ENCODE assay signal across 22 cellular contexts in the genomic region with DNA sequence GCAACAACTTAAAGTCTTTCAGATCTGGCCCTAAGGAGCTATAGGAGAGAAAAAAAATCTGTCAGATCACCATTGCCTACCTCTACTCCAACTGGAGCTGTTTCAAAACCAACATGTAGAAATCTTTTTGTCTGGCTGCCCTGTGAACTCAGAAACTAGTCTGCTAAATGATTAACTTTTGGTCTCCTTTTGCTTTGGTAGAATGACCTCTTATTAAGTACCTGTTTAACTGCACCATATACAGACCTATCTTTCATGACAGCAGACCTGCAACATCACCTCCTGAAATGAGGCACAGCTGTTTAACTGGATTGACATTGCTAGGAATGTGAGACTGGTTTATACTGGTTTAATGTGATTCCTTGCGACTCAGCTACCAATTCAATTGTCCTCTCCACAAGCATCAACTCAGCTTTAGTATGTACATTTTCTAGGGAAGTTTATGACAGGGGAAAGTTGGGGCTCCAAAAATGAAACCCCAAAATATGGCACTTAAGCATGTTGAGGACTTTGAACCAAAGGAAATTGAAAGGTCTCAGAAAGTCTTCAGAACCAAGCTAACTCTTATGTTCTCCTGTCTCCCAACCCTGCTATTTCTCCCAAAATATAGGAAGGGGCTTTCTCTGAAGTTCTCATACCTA. TPM values are rescaled to one million over a fixed set of nuclear protein-coding genes. Genes with fewer than 3 reads are reported as not detected.
A peak's percentile ranks its signal among the peaks of the same experiment; 100 is the strongest.
DNase-seq lines count a peak whose midpoint lies in the region; ATAC-seq and TF ChIP-seq lines count a peak whose summit lies in the region.
"Had no signal": no experiment of that assay in that cellular context is flagged by ENCODE, and none has a peak within 500 bp of the region (broad histone marks: within the 10 kb centered on the region; RNA-seq: fewer than 3 reads in every experiment).

No MANE protein-coding gene starts in this region.

- H3K4me1 Mint-ChIP-seq in activated T-helper 2 cell treated with anti-CD3 and anti-CD28 coated beads, Interferon-gamma antibody, Interleukin-2, Interleukin-4, amounts not matched to agents 10 μg/mL and 5 μg/mL and 100 μg/mL, durations not matched to agents 14 hours and 24 hours and 36 hours (ENCODE audit: low read depth) = no peaks in the 10 kb centered on the region
- H3K4me1 Mint-ChIP-seq: CD4-positive, CD25-positive, alpha-beta regulatory T cell; neural progenitor cell had no signal

- WGBS in lung, 2 donors = 76 to 93% methylated on average over 1 of the region's 1 CpG

- H3K27ac Mint-ChIP-seq in activated T-helper 2 cell treated with anti-CD3 and anti-CD28 coated beads, Interferon-gamma antibody, Interleukin-2, Interleukin-4, amounts not matched to agents 10 μg/mL and 5 μg/mL and 100 μg/mL, durations not matched to agents 14 hours and 24 hours and 36 hours = no peak overlapping the region
- H3K27ac Mint-ChIP-seq: activated naive CD4-positive, alpha-beta T cell treated with anti-CD3 and anti-CD28 coated beads for 36 hours; CD4-positive, CD25-positive, alpha-beta regulatory T cell; neural progenitor cell; stimulated activated naive CD8-positive, alpha-beta T cell treated with anti-CD3 and anti-CD28 coated beads, Interleukin-15, Interleukin-2, amounts not matched to agents 100 ng/mL and 50 ng/mL, for 24 hours had no signal

- DNase-seq in ACHN = peak; percentile 29
- DNase-seq in HT-29 (ENCODE audit: low spot score) = peak; percentile 76
- peak; percentile 54 for DNase-seq in epithelial cell of proximal tubule (ENCODE audit: low read depth)
- DNase-seq in lung (ENCODE audit: low spot score) = no peak
- DNase-seq in activated T-helper 2 cell treated with anti-CD3 and anti-CD28 coated beads, Interferon-gamma antibody, Interleukin-2, Interleukin-4, amounts not matched to agents 10 μg/mL and 5 μg/mL and 100 μg/mL, durations not matched to agents 14 hours and 24 hours and 36 hours (ENCODE audit: low spot score) = no peak
- no peak for DNase-seq in activated gamma-delta T cell treated with Interleukin-2 at 50 U/mL for 16 hours
- DNase-seq in posterior vena cava (ENCODE audit: low spot score) = no peak
- DNase-seq: activated CD4-positive, alpha-beta T cell treated with anti-CD3 and anti-CD28 coated beads, Interleukin-2, amount 50 U/mL, for 1 hour; activated naive CD4-positive, alpha-beta T cell treated with anti-CD3 and anti-CD28 coated beads for 36 hours; CD4-positive, CD25-positive, alpha-beta regulatory T cell; gastrocnemius medialis; KG1; NCI-H1092; NCI-H774; PC-3; uterus had no signal

- intact Hi-C loops in activated T-helper 2 cell treated with anti-CD3 and anti-CD28 coated beads, Interferon-gamma antibody, Interleukin-2, Interleukin-4, amounts not matched to agents 10 μg/mL and 5 μg/mL and 100 μg/mL, durations not matched to agents 14 hours and 24 hours and 36 hours (cut with micrococcal nuclease) = loop anchor here (10.0 kb wide), 1 partner anchor 85 kb away; no protein-coding TSS in a partner anchor
- intact Hi-C loops in posterior vena cava (cut with DNase I) = no loop called here

- H3K27ac ChIP-seq in lung (ENCODE audit: low read depth in 1 of 2, low read length in 1 of 2) = no peak overlapping the region
- H3K27ac ChIP-seq: ascending aorta, gastrocnemius medialis, neural progenitor cell, SK-N-MC, uterus had no signal

- H3K36me3 ChIP-seq in lung (ENCODE audit: control insufficient read depth in 2 of 2, insufficient read depth in 2 of 2, low read length in 2 of 2) = no peaks in the 10 kb centered on the region
- H3K36me3 ChIP-seq: ascending aorta, gastrocnemius medialis, neural progenitor cell, uterus had no signal

- H3K27me3 ChIP-seq in lung (ENCODE audit: control insufficient read depth, insufficient read depth) = no peaks in the 10 kb centered on the region
- H3K27me3 ChIP-seq: ascending aorta, gastrocnemius medialis, neural progenitor cell, uterus had no signal

- H3K36me3 Mint-ChIP-seq in activated T-helper 2 cell treated with anti-CD3 and anti-CD28 coated beads, Interferon-gamma antibody, Interleukin-2, Interleukin-4, amounts not matched to agents 10 μg/mL and 5 μg/mL and 100 μg/mL, durations not matched to agents 14 hours and 24 hours and 36 hours (ENCODE audit: low read depth) = no peaks in the 10 kb centered on the region
- H3K36me3 Mint-ChIP-seq: CD4-positive, CD25-positive, alpha-beta regulatory T cell; neural progenitor cell had no signal

- TF ChIP-seq CTCF in epithelial cell of proximal tubule (conservative IDR thresholded peaks at IDR 0.05; ENCODE audit: low read depth, low read length) = no peak
- TF ChIP-seq CTCF in lung (IDR thresholded peaks at IDR 0.05; ENCODE audit: control extremely low read depth, extremely low read depth) = no peak

- H3K27me3 Mint-ChIP-seq in activated T-helper 2 cell treated with anti-CD3 and anti-CD28 coated beads, Interferon-gamma antibody, Interleukin-2, Interleukin-4, amounts not matched to agents 10 μg/mL and 5 μg/mL and 100 μg/mL, durations not matched to agents 14 hours and 24 hours and 36 hours (ENCODE audit: low read depth) = peaks cover 27% of the 10 kb centered on the region

- peaks cover 0 to 1% of the 10 kb centered on the region in 2 donors for H3K4me1 ChIP-seq in lung (ENCODE audit: control insufficient read depth in 2 of 2, insufficient read depth in 2 of 2, low read length in 2 of 2)
- H3K4me1 ChIP-seq: ascending aorta, gastrocnemius medialis, neural progenitor cell, uterus had no signal

- peak; percentile 22 for ATAC-seq in lung (ENCODE audit: insufficient read depth, low FRiP score)
- no peak for ATAC-seq in HG03354 (IDR thresholded peaks at IDR 0.05; ENCODE audit: poor library complexity, severe bottlenecking, unreplicated experiment)
- ATAC-seq: gastrocnemius medialis, PC-3 had no signal

- H3K9me3 ChIP-seq in lung (ENCODE audit: control insufficient read depth in 2 of 2, insufficient read depth in 1 of 2, low read length in 1 of 2) = no peaks in the 10 kb centered on the region
- H3K9me3 ChIP-seq: ascending aorta, gastrocnemius medialis, uterus had no signal

- no peaks in the 10 kb centered on the region for H3K9me3 Mint-ChIP-seq in activated T-helper 2 cell treated with anti-CD3 and anti-CD28 coated beads, Interferon-gamma antibody, Interleukin-2, Interleukin-4, amounts not matched to agents 10 μg/mL and 5 μg/mL and 100 μg/mL, durations not matched to agents 14 hours and 24 hours and 36 hours
- H3K9me3 Mint-ChIP-seq: activated naive CD4-positive, alpha-beta T cell treated with anti-CD3 and anti-CD28 coated beads for 36 hours; neural progenitor cell; stimulated activated naive CD8-positive, alpha-beta T cell treated with anti-CD3 and anti-CD28 coated beads, Interleukin-15, Interleukin-2, amounts not matched to agents 100 ng/mL and 50 ng/mL, for 24 hours had no signal

- H3K4me3 ChIP-seq in epithelial cell of proximal tubule (ENCODE audit: low read depth, low read length) (no peak overlapping the region), lung (no peak overlapping the region)
- H3K4me3 ChIP-seq: ascending aorta, gastrocnemius medialis, neural progenitor cell, SK-N-MC, uterus had no signal

- no peak overlapping the region for H3K4me3 Mint-ChIP-seq in activated T-helper 2 cell treated with anti-CD3 and anti-CD28 coated beads, Interferon-gamma antibody, Interleukin-2, Interleukin-4, amounts not matched to agents 10 μg/mL and 5 μg/mL and 100 μg/mL, durations not matched to agents 14 hours and 24 hours and 36 hours (ENCODE audit: low read depth)
- H3K4me3 Mint-ChIP-seq: activated naive CD4-positive, alpha-beta T cell treated with anti-CD3 and anti-CD28 coated beads for 36 hours; CD4-positive, CD25-positive, alpha-beta regulatory T cell; neural progenitor cell; stimulated activated naive CD8-positive, alpha-beta T cell treated with anti-CD3 and anti-CD28 coated beads, Interleukin-15, Interleukin-2, amounts not matched to agents 100 ng/mL and 50 ng/mL, for 24 hours had no signal

- in situ Hi-C loops in ACHN (cut with HindIII; ENCODE audit: low pct_ligation_motif_present, low pct_unique_long_range_greater_than_20kb, low sequenced_read_pairs) = no loop called here

RNA-seq across cellular contexts. Expression of gene CYP3A43, which starts 1.8 kb away (rescaled TPM):
- total RNA-seq in HT-29 (2014; rRNA removed; shearing (Covaris generic)) = not detected in 2 replicates
- not detected in 2 replicates for total RNA-seq in epithelial cell of proximal tubule
- not detected for total RNA-seq in lung
- polyA plus RNA-seq in lung = under 1 TPM in 1 of 2 donors, not detected in 1; 0.06 TPM
- total RNA-seq in activated T-helper 2 cell treated with anti-CD3 and anti-CD28 coated beads, Interferon-gamma antibody, Interleukin-2, Interleukin-4, amounts not matched to agents 10 μg/mL and 5 μg/mL and 100 μg/mL, durations not matched to agents 14 hours and 24 hours and 36 hours = not detected in 2 replicates
- total RNA-seq in posterior vena cava = under 1 TPM in 1 of 2 donors, not detected in 1; 0.14 TPM
- total RNA-seq: activated naive CD4-positive, alpha-beta T cell treated with anti-CD3 and anti-CD28 coated beads for 36 hours; ascending aorta; CD4-positive, CD25-positive, alpha-beta regulatory T cell; Daoy; PC-3 had no signal
- polyA plus RNA-seq: CD4-positive, CD25-positive, alpha-beta regulatory T cell had no signal

RNA-seq across cellular contexts. Expression of gene CYP3A4, which starts 45.7 kb away (rescaled TPM):
- not detected in 2 replicates for total RNA-seq in HT-29 (2014; rRNA removed; shearing (Covaris generic))
- not detected in 2 replicates for total RNA-seq in epithelial cell of proximal tubule
- under 1 TPM in 1 of 2 donors, not detected in 1; 0.37 TPM for total RNA-seq in lung
- not detected for polyA plus RNA-seq in lung
- total RNA-seq in activated T-helper 2 cell treated with anti-CD3 and anti-CD28 coated beads, Interferon-gamma antibody, Interleukin-2, Interleukin-4, amounts not matched to agents 10 μg/mL and 5 μg/mL and 100 μg/mL, durations not matched to agents 14 hours and 24 hours and 36 hours = not detected in 2 replicates
- total RNA-seq in posterior vena cava = not detected
- total RNA-seq: activated naive CD4-positive, alpha-beta T cell treated with anti-CD3 and anti-CD28 coated beads for 36 hours; ascending aorta; CD4-positive, CD25-positive, alpha-beta regulatory T cell; PC-3 had no signal
- polyA plus RNA-seq: CD4-positive, CD25-positive, alpha-beta regulatory T cell had no signal

RNA-seq across cellular contexts. Expression of gene OR2AE1, which starts 47.2 kb away (rescaled TPM):
- 0.55 TPM in 1 of 2 replicates, not detected in the other for total RNA-seq in HT-29 (2014; rRNA removed; shearing (Covaris generic))
- not detected in 2 replicates for total RNA-seq in epithelial cell of proximal tubule
- under 1 TPM; 0.25 to 0.57 TPM for total RNA-seq in lung
- under 1 TPM in 1 of 2 donors, not detected in 1; 0.03 TPM for polyA plus RNA-seq in lung
- 0.23 and 0.46 TPM in 2 replicates for total RNA-seq in activated T-helper 2 cell treated with anti-CD3 and anti-CD28 coated beads, Interferon-gamma antibody, Interleukin-2, Interleukin-4, amounts not matched to agents 10 μg/mL and 5 μg/mL and 100 μg/mL, durations not matched to agents 14 hours and 24 hours and 36 hours
- total RNA-seq in posterior vena cava = under 1 TPM in 1 of 2 donors, not detected in 1; 0.51 TPM
- total RNA-seq: activated naive CD4-positive, alpha-beta T cell treated with anti-CD3 and anti-CD28 coated beads for 36 hours; ascending aorta; Daoy; gastrocnemius medialis; uterus had no signal
- polyA plus RNA-seq: CD4-positive, CD25-positive, alpha-beta regulatory T cell had no signal

Comparison
In these comparisons a context has a peak if more than half of its experiments do, and no peak if none do; other contexts are left out.
1. DNase-seq: peak in ACHN (single experiment), HT-29 (single experiment) and epithelial cell of proximal tubule (single experiment); none in lung (single experiment), activated T-helper 2 cell treated with anti-CD3 and anti-CD28 coated beads, Interferon-gamma antibody, Interleukin-2, Interleukin-4, amounts not matched to agents 10 μg/mL and 5 μg/mL and 100 μg/mL, durations not matched to agents 14 hours and 24 hours and 36 hours (single experiment), activated gamma-delta T cell treated with Interleukin-2 at 50 U/mL for 16 hours (single experiment) and posterior vena cava (single experiment).